Comparison of ENCODE assay signal across 21 cellular contexts in the genomic region with DNA sequence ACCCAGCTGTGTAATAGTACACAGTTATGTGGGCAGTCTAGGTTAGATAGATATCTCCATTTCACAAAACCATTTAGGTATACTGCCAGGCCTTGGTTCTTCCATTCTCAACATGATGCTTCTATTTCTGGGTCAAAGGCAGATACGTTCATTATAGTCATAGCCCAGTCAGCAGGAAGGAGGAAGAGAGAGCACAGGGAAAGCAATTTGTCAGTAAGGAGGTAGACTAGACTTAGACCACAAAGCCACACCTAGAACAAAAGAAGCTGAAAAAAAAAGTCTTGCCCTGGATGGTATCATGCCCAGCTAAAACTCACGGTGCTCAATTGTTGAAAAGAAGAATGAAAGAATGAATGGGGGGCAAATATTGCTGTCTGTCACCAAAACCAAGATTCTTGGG.
"Had no signal": no experiment of that assay in that cellular context is flagged by ENCODE, and none has a peak within 500 bp of the region (broad histone marks: within the 10 kb centered on the region; RNA-seq: fewer than 3 reads in every experiment).

No MANE protein-coding gene starts in this region.

- H3K27ac ChIP-seq: ascending aorta, coronary artery, esophagus muscularis mucosa, left ventricle myocardium inferior, upper lobe of left lung had no signal

- DNase-seq: activated CD4-positive, alpha-beta T cell treated with anti-CD3 and anti-CD28 coated beads, Interleukin-2, amount 10 ng/mL, durations not matched to agents 7 days and 5 days; activated CD4-positive, CD25-positive, alpha-beta regulatory T cell treated with anti-CD3 and anti-CD28 coated beads, Interleukin-2, amount 50 U/mL, for 72 hours; activated CD8-positive, alpha-beta T cell treated with anti-CD3 and anti-CD28 coated beads for 36 hours; activated effector memory CD4-positive, alpha-beta T cell treated with Interleukin-2 at 50 U/mL for 16 hours; activated naive CD4-positive, alpha-beta T cell treated with Interleukin-2 at 50 U/mL for 16 hours; activated T-cell treated with anti-CD3 and anti-CD28 coated beads, Interleukin-2, amount 50 U/mL, for 48 hours; effector memory CD8-positive, alpha-beta T cell; foreskin melanocyte; kidney glomerular epithelial cell; left ventricle myocardium inferior; mesendoderm; natural killer cell; right cardiac atrium; substantia nigra; T-helper 17 cell; T1000; upper lobe of left lung had no signal

- H3K4me3 ChIP-seq: ascending aorta, coronary artery, esophagus muscularis mucosa, left ventricle myocardium inferior, lung, upper lobe of left lung had no signal

- ATAC-seq: effector memory CD8-positive, alpha-beta T cell; natural killer cell; right cardiac atrium; T-helper 17 cell had no signal

- H3K9me3 ChIP-seq: ascending aorta, esophagus muscularis mucosa, left ventricle myocardium inferior, upper lobe of left lung had no signal

- H3K27me3 ChIP-seq: ascending aorta, esophagus muscularis mucosa, upper lobe of left lung had no signal
